Comparison of ENCODE assay signal across 25 cellular contexts in the genomic region with DNA sequence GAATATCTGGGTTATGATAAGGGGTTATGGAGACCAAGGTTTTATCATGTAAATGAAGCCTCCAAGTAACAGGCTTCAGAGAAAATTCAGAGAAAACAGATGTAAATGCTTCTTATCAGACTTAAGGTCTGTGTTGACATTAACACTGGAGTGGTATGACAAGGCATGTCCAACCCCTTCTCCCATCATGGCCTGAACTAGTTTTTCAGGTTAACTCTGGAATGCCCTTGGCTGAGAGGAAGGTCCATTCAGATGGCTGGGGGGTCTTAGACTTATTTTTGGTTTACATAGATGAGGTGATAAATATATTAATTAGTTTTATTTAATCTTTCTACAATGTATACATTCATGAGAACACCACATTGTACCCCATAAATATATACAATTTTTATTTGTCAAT.
"Had no signal": no experiment of that assay in that cellular context is flagged by ENCODE, and none has a peak within 500 bp of the region (broad histone marks: within the 10 kb centered on the region; RNA-seq: fewer than 3 reads in every experiment).

No MANE protein-coding gene starts in this region.

- DNase-seq: activated B cell treated with CpG ODN at 0.5 μM for 24 hours; activated CD4-positive, alpha-beta memory T cell treated with anti-CD3 and anti-CD28 coated beads, Interleukin-2, amount 10 ng/mL, durations not matched to agents 7 days and 5 days; activated CD4-positive, alpha-beta T cell treated with anti-CD3 and anti-CD28 coated beads for 48 hours; activated CD4-positive, alpha-beta T cell treated with anti-CD3 and anti-CD28 coated beads, Interleukin-2, amount 10 ng/mL, durations not matched to agents 7 days and 5 days; activated CD4-positive, alpha-beta T cell treated with anti-CD3 and anti-CD28 coated beads, Interleukin-2, amount 50 U/mL, for 48 hours; activated CD4-positive, CD25-positive, alpha-beta regulatory T cell treated with anti-CD3 and anti-CD28 coated beads, Interleukin-2, amount 50 U/mL, for 72 hours; activated CD8-positive, alpha-beta memory T cell treated with anti-CD3 and anti-CD28 coated beads for 24 hours; activated CD8-positive, alpha-beta memory T cell treated with anti-CD3 and anti-CD28 coated beads, Interleukin-2, amount 10 ng/mL, durations not matched to agents 7 days and 5 days; activated CD8-positive, alpha-beta memory T cell treated with anti-CD3 and anti-CD28 coated beads, Interleukin-2, amount 50 U/mL, for 48 hours; activated CD8-positive, alpha-beta T cell treated with anti-CD3 and anti-CD28 coated beads, Interleukin-2, amount 10 ng/mL, durations not matched to agents 7 days and 5 days; activated effector memory CD4-positive, alpha-beta T cell treated with Interleukin-2 at 50 U/mL for 16 hours; activated gamma-delta T cell; activated naive CD4-positive, alpha-beta T cell treated with anti-CD3 and anti-CD28 coated beads, Interleukin-2, amount 10 ng/mL, durations not matched to agents 7 days and 5 days; activated naive CD4-positive, alpha-beta T cell treated with Interleukin-2 at 50 U/mL for 16 hours; activated naive CD8-positive, alpha-beta T cell treated with anti-CD3 and anti-CD28 coated beads, Interleukin-2, amount 10 ng/mL, durations not matched to agents 7 days and 5 days; activated naive CD8-positive, alpha-beta T cell treated with anti-CD3 and anti-CD28 coated beads, Interleukin-2, amount 50 U/mL, for 24 hours; activated T-cell treated with anti-CD3 and anti-CD28 coated beads, Interleukin-2, amount 50 U/mL, for 24 hours; activated T-cell treated with anti-CD3 and anti-CD28 coated beads, Interleukin-2, amount 50 U/mL, for 48 hours; amygdala; anterior cingulate cortex; central memory CD4-positive, alpha-beta T cell; T-helper 2 cell; T-helper 9 cell had no signal

- H3K4me3 ChIP-seq: ascending aorta had no signal

- H3K4me1 ChIP-seq: ascending aorta had no signal

- H3K27me3 ChIP-seq: ascending aorta had no signal

- H3K27ac ChIP-seq: ascending aorta, VCaP had no signal

- H3K36me3 ChIP-seq: ascending aorta had no signal

- H3K9me3 ChIP-seq: ascending aorta had no signal

- ATAC-seq: activated CD8-positive, alpha-beta memory T cell treated with anti-CD3 and anti-CD28 coated beads, Interleukin-2, amount 10 ng/mL, durations not matched to agents 7 days and 5 days; activated CD8-positive, alpha-beta T cell treated with anti-CD3 and anti-CD28 coated beads, Interleukin-2, amount 10 ng/mL, durations not matched to agents 7 days and 5 days; activated naive CD8-positive, alpha-beta T cell treated with anti-CD3 and anti-CD28 coated beads, Interleukin-2, amount 50 U/mL, for 24 hours had no signal
